ENCODE assay signal across 11 cellular contexts in the genomic region with DNA sequence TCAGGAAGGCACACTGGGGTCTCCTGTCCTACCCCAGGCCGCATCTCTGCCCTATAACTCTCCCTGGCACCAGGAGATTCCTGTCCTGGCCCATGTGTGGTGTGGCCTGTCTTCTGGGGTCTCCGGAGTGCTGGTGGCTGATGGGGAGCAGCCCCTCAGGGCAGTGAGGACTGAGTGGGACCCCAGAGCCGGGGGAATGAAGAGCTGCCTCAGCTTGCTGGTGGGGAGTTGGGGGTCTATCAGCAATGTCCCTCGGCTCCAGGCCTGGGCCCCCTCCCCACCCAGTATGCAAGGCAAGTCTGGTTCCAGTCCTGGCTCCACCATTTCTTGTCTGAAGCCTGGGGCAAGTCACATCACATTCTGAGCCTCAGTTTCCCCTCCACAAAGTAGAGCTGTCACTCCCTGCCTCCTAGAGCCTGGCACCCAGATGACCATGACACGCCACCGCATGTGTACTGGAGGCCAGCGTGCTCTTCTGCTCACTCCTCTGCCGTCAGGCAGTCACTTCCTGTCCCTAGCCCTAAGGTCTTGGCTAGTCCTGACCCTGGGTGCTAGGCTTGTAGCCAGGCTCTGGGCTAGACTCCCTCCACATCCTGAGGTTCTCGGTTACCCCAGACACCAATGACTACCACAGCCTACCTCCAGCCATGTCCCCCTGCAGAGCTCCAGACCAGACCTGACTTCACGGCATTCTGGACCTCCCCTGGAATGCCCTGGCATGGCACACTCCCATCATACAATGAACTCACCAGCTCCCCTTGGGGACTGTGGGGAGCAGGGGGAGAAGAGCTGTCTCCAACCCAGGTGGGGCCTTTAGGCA. TPM values are rescaled to one million over a fixed set of nuclear protein-coding genes. Genes with fewer than 3 reads are reported as not detected.
DNase-seq lines count a peak whose midpoint lies in the region; ATAC-seq, FAIRE-seq and TF ChIP-seq lines count a peak whose summit lies in the region.
"Had no signal": no experiment of that assay in that cellular context is flagged by ENCODE, and none has a peak within 500 bp of the region (broad histone marks: within the 10 kb centered on the region; RNA-seq: fewer than 3 reads in every experiment).

No MANE protein-coding gene starts in this region.

- H4K8ac ChIP-seq in IMR-90 (ENCODE audit: low read depth in 2 of 2, low read length in 2 of 2) (no peak overlapping the region), neuronal stem cell (ENCODE audit: low read depth, low read length) (no peak overlapping the region)

- no peak overlapping the region for H2BK12ac ChIP-seq in neuronal stem cell (ENCODE audit: low read length)

- H3K9me2 ChIP-seq in DOHH2 (replicated peaks; ENCODE audit: control insufficient read depth, low read length): no peaks in the 10 kb centered on the region
- H3K9me2 ChIP-seq in MM.1S (replicated peaks; ENCODE audit: insufficient read depth, low read length): no peaks in the 10 kb centered on the region

- no peak for FAIRE-seq in GM12878 (lab: Jason Lieb, UNC)
- FAIRE-seq: keratinocyte had no signal

- RAD21 ChIA-PET in GM12878 (lab: Charles Lee; ENCODE audit: unreplicated experiment): interaction anchor here (0.6 to 8.2 kb wide), 10 partner anchors 11 to 74 kb away, joined by 3 to 55 read pairs (median 5); a partner anchor contains a TSS

- BruUV-seq in IMR-90 (replicated peaks; lab: Mats Ljungman, UMichigan) (no TSS peak), GM12878 (replicated peaks; lab: Mats Ljungman, UMichigan) (no TSS peak)

- TF ChIP-seq POLR2A in IMR-90 (IDR thresholded peaks at IDR 0.05; ENCODE audit: low read depth, low read length): no peak
- TF ChIP-seq POLR2A in GM12878 (IDR thresholded peaks at IDR 0.05; ENCODE audit: low read depth, low read length): no peak; the same call in 1 of the 2 replicates

- ATAC-seq in IMR-90 (ENCODE audit: low read depth) (no peak), GM12878 (peak; percentile 16), GM19397 (IDR thresholded peaks at IDR 0.05; ENCODE audit: unreplicated experiment) (no peak), HG03175 (IDR thresholded peaks at IDR 0.05; ENCODE audit: unreplicated experiment) (no peak)

- H4K5ac ChIP-seq in IMR-90 (ENCODE audit: low read depth, low read length): no peak overlapping the region

- H3K14ac ChIP-seq in IMR-90 (replicated peaks; ENCODE audit: low read depth, low read length): no peak overlapping the region
- peak overlapping the region; percentile 85 for H3K14ac ChIP-seq in neuronal stem cell (ENCODE audit: low read length)

- no peak overlapping the region for H3K56ac ChIP-seq in IMR-90 (ENCODE audit: extremely low read depth, insufficient read depth, low read length)

- dilution Hi-C loops in IMR-90 (cut with HindIII; ENCODE audit: low sequenced_read_pairs, unreplicated experiment): no loop called here

- POLR2A ChIA-PET in IMR-90 (lab: Charles Lee; ENCODE audit: unreplicated experiment) (no interaction called here), GM12878 (lab: Charles Lee) (interaction anchor here (0.5 to 5.9 kb wide), 10 partner anchors 11 to 76 kb away, joined by 3 to 40 read pairs (median 4); a partner anchor contains a TSS)

- SMC1A ChIA-PET in GM12878 (lab: Charles Lee; ENCODE audit: uncharacterized antibody, unreplicated experiment): interaction anchor here (0.6 to 5.8 kb wide), 9 partner anchors 10 to 438 kb away, joined by 3 to 41 read pairs (median 9); a partner anchor contains a TSS

- intact Hi-C loops in IMR-90 (cut with micrococcal nuclease): no loop called here
- intact Hi-C loops in GM12878 (cut with micrococcal nuclease; ENCODE audit: unreplicated experiment): loop anchor here (5.0 to 10.0 kb wide), 4 partner anchors 53 to 415 kb away; a partner anchor contains a TSS

- H3F3A ChIP-seq in DOHH2 (ENCODE audit: control insufficient read depth, insufficient read depth) (peaks cover 31% of the 10 kb centered on the region), MM.1S (ENCODE audit: insufficient read depth, low read length) (no peaks in the 10 kb centered on the region)

- H3K9ac ChIP-seq in IMR-90 (ENCODE audit: low read depth, low read length) (no peak overlapping the region), GM12878 (ENCODE audit: control insufficient read depth, insufficient read depth, low read length) (peak overlapping the region; percentile 77), neuronal stem cell (ENCODE audit: low read depth, low read length, poor library complexity) (no peak overlapping the region), MM.1S (ENCODE audit: low read length) (no peak overlapping the region)

- peaks cover 4% of the 10 kb centered on the region for H4K20me1 ChIP-seq in DOHH2 (ENCODE audit: control insufficient read depth, insufficient read depth, low read depth, low read length)
- peaks cover 18% of the 10 kb centered on the region for H4K20me1 ChIP-seq in IMR-90 (ENCODE audit: insufficient read depth, low read length)
- H4K20me1 ChIP-seq in GM12878 (ENCODE audit: control insufficient read depth, insufficient read depth): no peaks in the 10 kb centered on the region
- no peaks in the 10 kb centered on the region for H4K20me1 ChIP-seq in MM.1S (ENCODE audit: insufficient read depth, low read length)

- H2AFZ ChIP-seq in IMR-90 (replicated peaks; ENCODE audit: low read length, poor library complexity) (no peak overlapping the region), GM12878 (ENCODE audit: control insufficient read depth, low read depth, low read length) (no peak overlapping the region; the same call in 1 of the 2 replicates), neuronal stem cell (ENCODE audit: low read length) (no peak overlapping the region), MM.1S (ENCODE audit: low read length) (no peak overlapping the region)

- H3K27ac ChIP-seq in DOHH2 (ENCODE audit: low read depth, low read length): peak overlapping the region; percentile 78
- no peak overlapping the region for H3K27ac ChIP-seq in IMR-90 (ENCODE audit: insufficient read depth, low read length)
- H3K27ac ChIP-seq in GM12878 (ENCODE audit: control insufficient read depth, insufficient read depth): peak overlapping the region; percentile 98
- no peak overlapping the region for H3K27ac ChIP-seq in neuronal stem cell (replicated peaks; ENCODE audit: low read length)
- H3K27ac ChIP-seq in MM.1S (ENCODE audit: low read length): no peak overlapping the region

- TF ChIP-seq RAD21 in IMR-90 (IDR thresholded peaks at IDR 0.05; ENCODE audit: low read length) (no peak), GM12878 (IDR thresholded peaks at IDR 0.05; ENCODE audit: insufficient read depth, low read depth, low read length) (no peak)

- no peaks in the 10 kb centered on the region for H3K36me3 ChIP-seq in DOHH2 (ENCODE audit: control insufficient read depth, low read length)
- H3K36me3 ChIP-seq in IMR-90 (ENCODE audit: control insufficient read depth, insufficient read depth, low read length): no peaks in the 10 kb centered on the region
- H3K36me3 ChIP-seq in GM12878 (ENCODE audit: control insufficient read depth in 2 of 2, insufficient read depth in 2 of 2, low read length in 1 of 2): no peaks in the 10 kb centered on the region; a peak in 1 of 4 replicates
- H3K36me3 ChIP-seq in neuronal stem cell (replicated peaks in 1 of 2; ENCODE audit: control insufficient read depth in 2 of 2, insufficient read depth in 2 of 2, low read length in 2 of 2): no peaks in the 10 kb centered on the region
- no peaks in the 10 kb centered on the region for H3K36me3 ChIP-seq in MM.1S (replicated peaks; ENCODE audit: insufficient read depth, low read length)

- H2AK9ac ChIP-seq in IMR-90 (replicated peaks; ENCODE audit: low read depth, low read length, poor library complexity): no peak overlapping the region

- H2BK5ac ChIP-seq in IMR-90 (ENCODE audit: low read depth, low read length, poor library complexity, severe bottlenecking): no peak overlapping the region
- no peak overlapping the region for H2BK5ac ChIP-seq in neuronal stem cell (ENCODE audit: low read length)

- H3K79me2 ChIP-seq in DOHH2 (ENCODE audit: control insufficient read depth, low read length) (peaks cover 47% of the 10 kb centered on the region), GM12878 (ENCODE audit: control insufficient read depth, insufficient read depth, low read length) (peaks cover 82% of the 10 kb centered on the region), MM.1S (ENCODE audit: low read length) (no peaks in the 10 kb centered on the region)

- CTCF ChIA-PET in IMR-90 (lab: Yijun Ruan, JAX) (no interaction called here), GM12878 (lab: Yijun Ruan, JAX) (interaction anchor here (0.7 to 7.5 kb wide), 8 partner anchors 11 to 77 kb away, joined by 3 to 89 read pairs (median 4); a partner anchor contains a TSS)

- H3K4me1 ChIP-seq in DOHH2 (ENCODE audit: control insufficient read depth, low read length): peaks cover 87% of the 10 kb centered on the region
- H3K4me1 ChIP-seq in IMR-90 (ENCODE audit: control insufficient read depth, insufficient read depth, low read length): peaks cover 35% of the 10 kb centered on the region
- H3K4me1 ChIP-seq in GM12878 (ENCODE audit: control insufficient read depth, insufficient read depth, low read length): peaks cover 77% of the 10 kb centered on the region
- H3K4me1 ChIP-seq in neuronal stem cell (ENCODE audit: control insufficient read depth in 2 of 2, insufficient read depth in 1 of 2, low read depth in 1 of 2, low read length in 2 of 2): peaks cover 10 to 14% of the 10 kb centered on the region in 2 donors
- H3K4me1 ChIP-seq in MM.1S (ENCODE audit: low read length): no peaks in the 10 kb centered on the region

- H3K23ac ChIP-seq in IMR-90 (ENCODE audit: low read depth, low read length) (no peak overlapping the region), neuronal stem cell (ENCODE audit: low read depth, low read length, poor library complexity) (peak overlapping the region; percentile 52)

- H2AK5ac ChIP-seq in IMR-90 (ENCODE audit: low read depth, low read length) (peak overlapping the region; percentile 51; the same call in 1 of the 2 replicates), neuronal stem cell (ENCODE audit: low read depth, low read length) (peak overlapping the region; percentile 51)

- H4K91ac ChIP-seq in IMR-90 (ENCODE audit: insufficient read depth, low read depth, low read length) (peak overlapping the region; percentile 10; the same call in 1 of the 2 replicates), neuronal stem cell (ENCODE audit: low read depth, low read length, poor library complexity) (no peak overlapping the region)

- peak overlapping the region; percentile 18; the same call in 1 of the 2 replicates for H3K4ac ChIP-seq in IMR-90 (ENCODE audit: low read depth, low read length)
- H3K4ac ChIP-seq in neuronal stem cell (ENCODE audit: low read length): no peak overlapping the region

- no peak for TF ChIP-seq EP300 in GM12878 (IDR thresholded peaks at IDR 0.05; ENCODE audit: borderline replicate concordance in 1 of 2, control insufficient read depth in 1 of 2, low read depth in 2 of 2, low read length in 2 of 2)

- DNase-seq in IMR-90 (no peak), GM12878 (ENCODE audit: low read depth, low spot score) (no peak), neuronal stem cell (ENCODE audit: low spot score) (no peak), MM.1S (no peak)
- DNase-seq: activated effector memory CD4-positive, alpha-beta T cell treated with anti-CD3 and anti-CD28 coated beads, Interleukin-2, amount 50 U/mL, for 16 hours; DMS79 treated with DMSO at 0.1 percent for 48 hours; NCI-H69 had no signal

- H2BK15ac ChIP-seq in IMR-90 (ENCODE audit: low read depth, low read length) (no peak overlapping the region), neuronal stem cell (ENCODE audit: low read length) (no peak overlapping the region)

- H3K79me1 ChIP-seq in IMR-90 (ENCODE audit: low read depth in 1 of 2, low read length in 2 of 2) (peaks cover 36 to 89% of the 10 kb centered on the region in 2 experiments), neuronal stem cell (ENCODE audit: low read depth, low read length) (peaks cover 7% of the 10 kb centered on the region)

- WGBS in IMR-90 (ENCODE audit: extremely low coverage in 2 of 2, insufficient read length in 1 of 2), 2 experiments: 90% methylated on average over 3 of the region's 10 CpGs; no CpG with 5 or more reads in 1 of the 2 experiments
- under 1% methylated on average over 10 of the region's 10 CpGs for WGBS in GM12878 (ENCODE audit: insufficient coverage, insufficient replicate concordance, low lambda C conversion rate, missing lambda C conversion rate)
- no CpG with 5 or more reads among the region's 10 CpGs for WGBS in neuronal stem cell (ENCODE audit: extremely low coverage in 2 of 2, insufficient read length in 2 of 2, insufficient replicate concordance in 1 of 2), 2 donors

- H3K4me3 ChIP-seq in DOHH2 (ENCODE audit: low read length) (peak overlapping the region; percentile 66), IMR-90 (ENCODE audit: insufficient read depth, low read depth, low read length) (no peak overlapping the region), GM12878 (peak overlapping the region; percentile 65), neuronal stem cell (ENCODE audit: low read length in 2 of 2) (no peak overlapping the region), MM.1S (ENCODE audit: low read length) (no peak overlapping the region)

- in situ Hi-C loops in IMR-90 (cut with MboI; ENCODE audit: low sequenced_read_pairs): no loop called here
- in situ Hi-C loops in GM12878 (cut with MboI): no loop called here

- H3K9me1 ChIP-seq in IMR-90 (ENCODE audit: insufficient read depth, low read length): peaks cover 52% of the 10 kb centered on the region

- TF ChIP-seq CTCF in DOHH2 (IDR thresholded peaks at IDR 0.05; ENCODE audit: low read depth, low read length, poor library complexity, severe bottlenecking): no peak
- TF ChIP-seq CTCF in IMR-90 (conservative IDR thresholded peaks at IDR 0.05; ENCODE audit: low read depth, low read length): no peak
- no peak for TF ChIP-seq CTCF in GM12878 (IDR thresholded peaks at IDR 0.05 in 2 of 3, conservative IDR thresholded peaks at IDR 0.05 in 1 of 3; ENCODE audit: control insufficient read depth in 2 of 3, extremely low read depth in 1 of 3, insufficient read depth in 1 of 3, low read depth in 3 of 3, low read length in 3 of 3)
- no peak for TF ChIP-seq CTCF in MM.1S (IDR thresholded peaks at IDR 0.05; ENCODE audit: low read length)

- H3K9me3 ChIP-seq in DOHH2 (ENCODE audit: control insufficient read depth, insufficient read depth, low read length) (no peaks in the 10 kb centered on the region), IMR-90 (ENCODE audit: control insufficient read depth, insufficient read depth, low read length) (no peaks in the 10 kb centered on the region), GM12878 (replicated peaks; ENCODE audit: control insufficient read depth, insufficient read depth, low read length) (no peaks in the 10 kb centered on the region), neuronal stem cell (replicated peaks in 1 of 2; ENCODE audit: control insufficient read depth in 2 of 2, insufficient read depth in 1 of 2, low read depth in 1 of 2, low read length in 2 of 2) (no peaks in the 10 kb centered on the region), MM.1S (replicated peaks; ENCODE audit: insufficient read depth, low read length) (no peaks in the 10 kb centered on the region)

- no peak overlapping the region for H2BK20ac ChIP-seq in IMR-90 (ENCODE audit: low read depth, low read length)

- H3K27me3 ChIP-seq in DOHH2 (ENCODE audit: control insufficient read depth, low read length) (no peaks in the 10 kb centered on the region), IMR-90 (ENCODE audit: control insufficient read depth, insufficient read depth, low read length) (no peaks in the 10 kb centered on the region), GM12878 (replicated peaks in 1 of 2; ENCODE audit: control insufficient read depth in 2 of 2, insufficient read depth in 2 of 2, low read length in 1 of 2) (no peaks in the 10 kb centered on the region), neuronal stem cell (ENCODE audit: control insufficient read depth in 3 of 3, insufficient read depth in 3 of 3, low read depth in 1 of 3, low read length in 3 of 3) (no peaks in the 10 kb centered on the region), MM.1S (replicated peaks; ENCODE audit: insufficient read depth, low read length) (no peaks in the 10 kb centered on the region)

- H3K18ac ChIP-seq in IMR-90 (ENCODE audit: low read depth, low read length) (no peak overlapping the region), neuronal stem cell (ENCODE audit: low read length) (no peak overlapping the region)

- H3K4me2 ChIP-seq in DOHH2 (ENCODE audit: low read length) (peak overlapping the region; percentile 76), IMR-90 (ENCODE audit: low read depth, low read length) (no peak overlapping the region), GM12878 (ENCODE audit: control insufficient read depth, insufficient read depth) (peak overlapping the region; percentile 99), neuronal stem cell (ENCODE audit: insufficient read depth, low read length, poor library complexity, severe bottlenecking) (no peak overlapping the region), MM.1S (ENCODE audit: low read depth, low read length) (no peak overlapping the region)

- H2BK120ac ChIP-seq in IMR-90 (ENCODE audit: low read depth, low read length) (no peak overlapping the region), neuronal stem cell (ENCODE audit: low read depth, low read length) (no peak overlapping the region)

RNA-seq across cellular contexts. Expression of a gene that starts 12.8 kb away (rescaled TPM):
- total RNA-seq in IMR-90 (2012; rRNA removed): 37.6 and 38.0 TPM in 2 replicates
- 59.4 and 63.1 TPM in 2 replicates for polyA plus RNA-seq in IMR-90 (2012; rRNA removed)
- polyA plus RNA-seq in IMR-90 (2012; cell fraction: cytosol; rRNA removed): 42.2 and 63.5 TPM in 2 replicates
- 119 and 357 TPM in 2 replicates for polyA plus RNA-seq in IMR-90 (2012; cell fraction: nucleus; rRNA removed; ENCODE audit: low replicate concordance)
- total RNA-seq in GM12878 (2013; cell fraction: nucleolus; rRNA removed): 218 and 253 TPM in 2 replicates
- total RNA-seq in GM12878 (2014; rRNA removed): 48.4 and 54.3 TPM in 2 replicates
- total RNA-seq in GM12878 (2014; rRNA removed; fragmentation: Illumina TruSeq; extraction: Trizol): 25.1 and 25.7 TPM in 2 replicates
- total RNA-seq in GM12878 (2021): 91.5 and 102 TPM in 2 replicates
- polyA plus RNA-seq in GM12878 (2011; ENCODE audit: low read depth): 43.7 TPM
- polyA plus RNA-seq in GM12878 (2011; rRNA removed): 34.0 and 50.3 TPM in 2 replicates
- polyA plus RNA-seq in GM12878 (2011; cell fraction: cytosol; rRNA removed): 54.1 and 60.4 TPM in 2 replicates
- 323 and 349 TPM in 2 replicates for polyA plus RNA-seq in GM12878 (2011; cell fraction: nucleus; rRNA removed)
- 88.7 and 93.1 TPM in 2 replicates for polyA plus RNA-seq in GM12878 (2012)
- 14.7 and 29.2 TPM in 2 replicates for polyA plus RNA-seq in GM12878 (2014; fragmentation: Illumina TruSeq; extraction: Trizol)
- under 1 TPM; 0.55 to 0.85 TPM for polyA plus RNA-seq in GM12878 (2014; fragmentation: Nextera tagmentation; extraction: Ambion mirVana)
- polyA plus RNA-seq in GM12878 (2014; rRNA removed): 58.8 and 64.9 TPM in 2 replicates
- 10 to 100 TPM; 51.8 to 57.9 TPM for polyA plus RNA-seq in GM12878 (2016; fragmentation: Nextera tagmentation; extraction: Ambion mirVana)
- polyA minus RNA-seq in GM12878 (2011; rRNA and poly(A)+ RNA removed): 63.7 and 91.7 TPM in 2 replicates
- 34.5 and 43.7 TPM in 2 replicates for polyA minus RNA-seq in GM12878 (2011; cell fraction: cytosol; rRNA and poly(A)+ RNA removed)
- polyA minus RNA-seq in GM12878 (2011; cell fraction: nucleus; rRNA and poly(A)+ RNA removed): 78.3 and 112 TPM in 2 replicates
- 15.2 TPM for polyA plus RNA-seq in neuronal stem cell (2013, experiment 1 of 2)
- 15.9 TPM for polyA plus RNA-seq in neuronal stem cell (2013, experiment 2 of 2)

RNA-seq across cellular contexts. Expression of a gene that starts 54.4 kb away (rescaled TPM):
- total RNA-seq in IMR-90 (2012; rRNA removed) (22.2 and 23.8 TPM in 2 replicates), GM12878 (2014; rRNA removed) (29.0 and 29.3 TPM in 2 replicates), GM12878 (2014; rRNA removed; fragmentation: Illumina TruSeq; extraction: Trizol) (21.7 and 22.2 TPM in 2 replicates), GM12878 (2021) (24.0 and 29.8 TPM in 2 replicates)
- polyA plus RNA-seq in IMR-90 (2012; rRNA removed) (32.9 and 37.4 TPM in 2 replicates), GM12878 (2011; rRNA removed) (28.0 and 43.2 TPM in 2 replicates), GM12878 (2014; fragmentation: Illumina TruSeq; extraction: Trizol) (23.7 and 24.4 TPM in 2 replicates), GM12878 (2014; fragmentation: Nextera tagmentation; extraction: Ambion mirVana) (under 1 TPM; 0.15 to 0.21 TPM), GM12878 (2014; rRNA removed) (27.8 and 36.3 TPM in 2 replicates), GM12878 (2016; fragmentation: Nextera tagmentation; extraction: Ambion mirVana) (10 to 100 TPM; 10.3 to 11.4 TPM)
- 51.8 and 54.8 TPM in 2 replicates for polyA plus RNA-seq in IMR-90 (2012; cell fraction: cytosol; rRNA removed)
- 18.7 and 29.9 TPM in 2 replicates for polyA plus RNA-seq in IMR-90 (2012; cell fraction: nucleus; rRNA removed; ENCODE audit: low replicate concordance)
- total RNA-seq in GM12878 (2013; cell fraction: nucleolus; rRNA removed): 13.8 and 14.9 TPM in 2 replicates
- 5.4 TPM for polyA plus RNA-seq in GM12878 (2011; ENCODE audit: low read depth)
- 50.3 and 60.8 TPM in 2 replicates for polyA plus RNA-seq in GM12878 (2011; cell fraction: cytosol; rRNA removed)
- polyA plus RNA-seq in GM12878 (2011; cell fraction: nucleus; rRNA removed): 34.3 and 35.5 TPM in 2 replicates
- 18.6 and 21.8 TPM in 2 replicates for polyA plus RNA-seq in GM12878 (2012)
- polyA minus RNA-seq in GM12878 (2011; rRNA and poly(A)+ RNA removed): 39.7 and 55.9 TPM in 2 replicates
- polyA minus RNA-seq in GM12878 (2011; cell fraction: cytosol; rRNA and poly(A)+ RNA removed): 10.6 and 11.8 TPM in 2 replicates
- polyA minus RNA-seq in GM12878 (2011; cell fraction: nucleus; rRNA and poly(A)+ RNA removed): 11.7 and 14.1 TPM in 2 replicates
- 19.9 TPM for polyA plus RNA-seq in neuronal stem cell (2013, experiment 1 of 2)
- 17.9 TPM for polyA plus RNA-seq in neuronal stem cell (2013, experiment 2 of 2)

Comparison
In these comparisons a context has a peak if more than half of its experiments do, and no peak if none do; other contexts are left out.
1. H3K27ac ChIP-seq: peak in DOHH2 (single experiment) and GM12878 (single experiment); none in IMR-90 (single experiment), neuronal stem cell (single experiment) and MM.1S (single experiment).
2. H3K4me2 ChIP-seq: peak in DOHH2 (single experiment) and GM12878 (single experiment); none in IMR-90 (single experiment), neuronal stem cell (single experiment) and MM.1S (single experiment).
3. H3K4me3 ChIP-seq: peak in DOHH2 (single experiment) and GM12878 (single experiment); none in IMR-90 (single experiment), neuronal stem cell (0 of 2) and MM.1S (single experiment).